24 cellular contexts compared by ENCODE assay signal in the genomic region with DNA sequence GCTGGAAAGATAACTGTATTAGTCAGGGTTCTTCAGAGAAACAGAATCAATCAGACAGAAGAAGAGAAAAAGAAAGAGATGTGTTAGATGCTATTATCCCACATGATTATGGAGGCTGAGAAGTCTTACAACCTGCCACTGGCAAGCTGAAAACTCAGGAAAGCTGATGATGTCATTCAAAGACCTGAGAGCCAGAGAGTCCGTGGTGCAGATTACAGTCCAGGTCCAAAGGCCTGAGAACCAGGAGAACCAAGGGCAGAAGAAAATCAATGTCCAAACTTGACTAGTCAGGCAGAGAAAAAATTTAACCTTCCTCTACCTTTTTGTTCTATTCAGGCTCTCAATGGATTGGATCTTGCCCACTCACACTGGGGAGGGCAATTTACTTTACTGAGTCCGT.
A peak's percentile ranks its signal among the peaks of the same experiment; 100 is the strongest.
DNase-seq lines count a peak whose midpoint lies in the region; ATAC-seq and TF ChIP-seq lines count a peak whose summit lies in the region.
"Had no signal": no experiment of that assay in that cellular context is flagged by ENCODE, and none has a peak within 500 bp of the region (broad histone marks: within the 10 kb centered on the region; RNA-seq: fewer than 3 reads in every experiment).

No MANE protein-coding gene starts in this region.

- H3K4me1 ChIP-seq in HEK293 (ENCODE audit: control insufficient read depth, insufficient read depth, low read length) (no peaks in the 10 kb centered on the region), liver (ENCODE audit: control insufficient read depth in 4 of 4, insufficient read depth in 4 of 4, low read length in 3 of 4) (no peaks in the 10 kb centered on the region), hepatocyte (ENCODE audit: insufficient read depth) (no peaks in the 10 kb centered on the region)
- H3K4me1 ChIP-seq: A549; BE2C; BLaER1 treated with 17β-estradiol and CSF1 and Interleukin-3, amounts not matched to agents 10 nM and 100 nM had no signal

- no peak overlapping the region for H2AFZ ChIP-seq in hepatocyte
- H2AFZ ChIP-seq: GM23248 had no signal

- CTCF ChIA-PET in HEK293 (lab: Yijun Ruan, JAX), result interaction anchor here (0.7 kb wide), 1 partner anchor 133 kb away, joined by 3 read pairs; no protein-coding TSS in a partner anchor

- no peaks in the 10 kb centered on the region for H3K36me3 Mint-ChIP-seq in activated naive CD8-positive, alpha-beta T cell
- H3K36me3 Mint-ChIP-seq in activated naive CD8-positive, alpha-beta T cell treated with anti-CD3 and anti-CD28 coated beads for 36 hours, result peaks cover 2% of the 10 kb centered on the region
- peaks cover 6% of the 10 kb centered on the region for H3K36me3 Mint-ChIP-seq in central memory CD8-positive, alpha-beta T cell (ENCODE audit: insufficient read depth)
- H3K36me3 Mint-ChIP-seq: CD14-positive monocyte had no signal

- H3K4me3 ChIP-seq in HEK293 (ENCODE audit: low read depth, low read length) (no peak overlapping the region), liver (ENCODE audit: low read depth in 1 of 3, low read length in 3 of 3) (no peak overlapping the region), hepatocyte (no peak overlapping the region)
- H3K4me3 ChIP-seq: A549; BLaER1 treated with 17β-estradiol and CSF1 and Interleukin-3, amounts not matched to agents 10 nM and 100 nM; GM23248 had no signal

- ATAC-seq in central memory CD8-positive, alpha-beta T cell (replicated peaks; ENCODE audit: extremely low read depth, poor library complexity, severe bottlenecking), result no peak
- ATAC-seq in GM21786 (IDR thresholded peaks at IDR 0.05; ENCODE audit: unreplicated experiment), result no peak
- no peak for ATAC-seq in GM18907 (IDR thresholded peaks at IDR 0.05; ENCODE audit: unreplicated experiment)
- ATAC-seq: A549 had no signal

- TF ChIP-seq RAD21 in liver (IDR thresholded peaks at IDR 0.05), result no peak

- H3K27ac ChIP-seq in HEK293 (ENCODE audit: extremely low read depth, low read depth, low read length), result no peak overlapping the region
- no peak overlapping the region for H3K27ac ChIP-seq in liver (ENCODE audit: low read depth in 1 of 2, low read length in 2 of 2)
- H3K27ac ChIP-seq in hepatocyte, result no peak overlapping the region
- H3K27ac ChIP-seq: A549; BLaER1 treated with 17β-estradiol and CSF1 and Interleukin-3, amounts not matched to agents 10 nM and 100 nM; GM23248 had no signal

- no peaks in the 10 kb centered on the region for H3K79me2 ChIP-seq in hepatocyte

- no peaks in the 10 kb centered on the region for H3K27me3 ChIP-seq in liver (ENCODE audit: control insufficient read depth in 4 of 4, insufficient read depth in 4 of 4, low read length in 3 of 4)
- no peaks in the 10 kb centered on the region for H3K27me3 ChIP-seq in hepatocyte
- H3K27me3 ChIP-seq: BE2C; BLaER1 treated with 17β-estradiol and CSF1 and Interleukin-3, amounts not matched to agents 10 nM and 100 nM had no signal

- POLR2A ChIA-PET in HEK293 (lab: Yijun Ruan, JAX), result no interaction called here

- no peak for DNase-seq in activated naive CD8-positive, alpha-beta T cell treated with anti-CD3 and anti-CD28 coated beads for 36 hours
- DNase-seq in central memory CD8-positive, alpha-beta T cell (ENCODE audit: low spot score in 2 of 2), result no peak
- DNase-seq in hepatocyte (ENCODE audit: low spot score), result no peak
- DNase-seq: 8988T; ACHN; AML-193; BE2C; Calu3; CD4-positive, alpha-beta T cell; COR-L47; DMS53; DMS79 treated with DMSO at 0.1 percent for 48 hours; GF-D8; H7; HCEC 1CT had no signal

- H3K9me3 Mint-ChIP-seq in activated naive CD8-positive, alpha-beta T cell (ENCODE audit: low read depth), result no peaks in the 10 kb centered on the region
- peaks cover 4% of the 10 kb centered on the region for H3K9me3 Mint-ChIP-seq in activated naive CD8-positive, alpha-beta T cell treated with anti-CD3 and anti-CD28 coated beads for 36 hours
- no peaks in the 10 kb centered on the region for H3K9me3 Mint-ChIP-seq in central memory CD8-positive, alpha-beta T cell
- H3K9me3 Mint-ChIP-seq: CD4-positive, alpha-beta T cell had no signal

- no peaks in the 10 kb centered on the region for H3K9me3 ChIP-seq in HEK293 (ENCODE audit: control insufficient read depth, insufficient read depth, low read depth, low read length)
- H3K9me3 ChIP-seq in liver (ENCODE audit: control insufficient read depth in 4 of 4, low read length in 3 of 4), result no peaks in the 10 kb centered on the region
- H3K9me3 ChIP-seq in hepatocyte (ENCODE audit: low read depth), result no peaks in the 10 kb centered on the region
- H3K9me3 ChIP-seq: A549; BE2C; BLaER1 treated with 17β-estradiol and CSF1 and Interleukin-3, amounts not matched to agents 10 nM and 100 nM had no signal

- H3K9ac ChIP-seq in liver (ENCODE audit: low read depth in 1 of 2, low read length in 2 of 2), result no peak overlapping the region
- H3K9ac ChIP-seq: BLaER1 treated with 17β-estradiol and CSF1 and Interleukin-3, amounts not matched to agents 10 nM and 100 nM; GM23248 had no signal

- TF ChIP-seq CTCF in HEK293 (tag by site-specific recombination; IDR thresholded peaks at IDR 0.05) (no peak), liver (IDR thresholded peaks at IDR 0.05; ENCODE audit: low read depth, low read length, missing input control) (no peak), hepatocyte (IDR thresholded peaks at IDR 0.05; ENCODE audit: poor library complexity) (no peak)

- H3K27ac Mint-ChIP-seq in activated naive CD8-positive, alpha-beta T cell, result peak overlapping the region; percentile 37
- no peak overlapping the region for H3K27ac Mint-ChIP-seq in activated naive CD8-positive, alpha-beta T cell treated with anti-CD3 and anti-CD28 coated beads for 36 hours
- H3K27ac Mint-ChIP-seq in central memory CD8-positive, alpha-beta T cell (ENCODE audit: low read depth), result no peak overlapping the region
- H3K27ac Mint-ChIP-seq: CD14-positive monocyte; CD4-positive, alpha-beta T cell had no signal

- no peak overlapping the region for H3K4me3 Mint-ChIP-seq in activated naive CD8-positive, alpha-beta T cell
- H3K4me3 Mint-ChIP-seq in activated naive CD8-positive, alpha-beta T cell treated with anti-CD3 and anti-CD28 coated beads for 36 hours, result no peak overlapping the region
- peak overlapping the region; percentile 8 for H3K4me3 Mint-ChIP-seq in central memory CD8-positive, alpha-beta T cell
- H3K4me3 Mint-ChIP-seq: CD14-positive monocyte; CD4-positive, alpha-beta T cell had no signal

- 53% methylated on average over 2 of the region's 2 CpGs for WGBS in liver
- WGBS in hepatocyte (ENCODE audit: low lambda C conversion rate, missing lambda C conversion rate), result 71% methylated on average over 2 of the region's 2 CpGs

- no peaks in the 10 kb centered on the region for H3K9me2 ChIP-seq in hepatocyte (replicated peaks; ENCODE audit: insufficient read depth)

- no peaks in the 10 kb centered on the region for H3K36me3 ChIP-seq in HEK293 (ENCODE audit: control insufficient read depth in 2 of 2, insufficient read depth in 1 of 2, low read length in 2 of 2)
- H3K36me3 ChIP-seq in liver (ENCODE audit: control insufficient read depth in 4 of 4, insufficient read depth in 3 of 4, low read depth in 1 of 4, low read length in 3 of 4), result no peaks in the 10 kb centered on the region
- no peaks in the 10 kb centered on the region for H3K36me3 ChIP-seq in hepatocyte (replicated peaks; ENCODE audit: insufficient read depth, low read depth)
- H3K36me3 ChIP-seq: BE2C; BLaER1 treated with 17β-estradiol and CSF1 and Interleukin-3, amounts not matched to agents 10 nM and 100 nM had no signal

- H3K27me3 Mint-ChIP-seq in activated naive CD8-positive, alpha-beta T cell, result no peaks in the 10 kb centered on the region
- H3K27me3 Mint-ChIP-seq in activated naive CD8-positive, alpha-beta T cell treated with anti-CD3 and anti-CD28 coated beads for 36 hours, result no peaks in the 10 kb centered on the region
- H3K27me3 Mint-ChIP-seq in central memory CD8-positive, alpha-beta T cell, result no peaks in the 10 kb centered on the region
- H3K27me3 Mint-ChIP-seq: CD4-positive, alpha-beta T cell had no signal

- H4K20me1 ChIP-seq in hepatocyte (ENCODE audit: insufficient read depth, poor library complexity, severe bottlenecking), result no peaks in the 10 kb centered on the region
- H4K20me1 ChIP-seq: BLaER1 treated with 17β-estradiol and CSF1 and Interleukin-3, amounts not matched to agents 10 nM and 100 nM had no signal

- H3K4me2 ChIP-seq in hepatocyte, result no peak overlapping the region
- H3K4me2 ChIP-seq: A549; BLaER1 treated with 17β-estradiol and CSF1 and Interleukin-3, amounts not matched to agents 10 nM and 100 nM had no signal

- H3K4me1 Mint-ChIP-seq in activated naive CD8-positive, alpha-beta T cell (ENCODE audit: low read depth), result peaks cover 46% of the 10 kb centered on the region
- H3K4me1 Mint-ChIP-seq in activated naive CD8-positive, alpha-beta T cell treated with anti-CD3 and anti-CD28 coated beads for 36 hours, result peaks cover 40% of the 10 kb centered on the region
- H3K4me1 Mint-ChIP-seq in central memory CD8-positive, alpha-beta T cell, result peaks cover 22% of the 10 kb centered on the region
- H3K4me1 Mint-ChIP-seq: CD14-positive monocyte had no signal

TF ChIP-seq in HEK293, 187 proteins besides CTCF, POLR2A, EP300 and RAD21:
- no peak for TF ChIP-seq ZBTB8A (tag by site-specific recombination; IDR thresholded peaks at IDR 0.05)
- TF ChIP-seq, protein P1, sequence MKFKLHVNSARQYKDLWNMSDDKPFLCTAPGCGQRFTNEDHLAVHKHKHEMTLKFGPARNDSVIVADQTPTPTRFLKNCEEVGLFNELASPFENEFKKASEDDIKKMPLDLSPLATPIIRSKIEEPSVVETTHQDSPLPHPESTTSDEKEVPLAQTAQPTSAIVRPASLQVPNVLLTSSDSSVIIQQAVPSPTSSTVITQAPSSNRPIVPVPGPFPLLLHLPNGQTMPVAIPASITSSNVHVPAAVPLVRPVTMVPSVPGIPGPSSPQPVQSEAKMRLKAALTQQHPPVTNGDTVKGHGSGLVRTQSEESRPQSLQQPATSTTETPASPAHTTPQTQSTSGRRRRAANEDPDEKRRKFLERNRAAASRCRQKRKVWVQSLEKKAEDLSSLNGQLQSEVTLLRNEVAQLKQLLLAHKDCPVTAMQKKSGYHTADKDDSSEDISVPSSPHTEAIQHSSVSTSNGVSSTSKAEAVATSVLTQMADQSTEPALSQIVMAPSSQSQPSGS (tag by site-specific recombination; IDR thresholded peaks at IDR 0.05; ENCODE audit: low read depth), result 0 out of 2 replicates have a peak, but pooled peaks have one; percentile 33
TF ChIP-seq in HEK293: peak in this region for 1.

TF ChIP-seq in liver, 16 proteins besides CTCF, POLR2A, EP300 and RAD21:
- TF ChIP-seq RXRA (IDR thresholded peaks at IDR 0.05) (no peak), HNF4A (conservative IDR thresholded peaks at IDR 0.05) (peak; percentile 68 to 73)
